In genomic region chr5:39774597-39774996, GRCh38 we compare ENCODE assay signal across 25 cellular contexts.
"Had no signal": no experiment of that assay in that cellular context is flagged by ENCODE, and none has a peak within 500 bp of the region (broad histone marks: within the 10 kb centered on the region; RNA-seq: fewer than 3 reads in every experiment).

No MANE protein-coding gene starts in this region.

- H3K36me3 ChIP-seq: right lobe of liver, transverse colon, uterus had no signal

- H3K27ac Mint-ChIP-seq: activated CD8-positive, alpha-beta T cell treated with anti-CD3 and anti-CD28 coated beads, Interleukin-2, amount 10 ng/mL, durations not matched to agents 7 days and 5 days; activated naive CD8-positive, alpha-beta T cell treated with anti-CD3 and anti-CD28 coated beads, Interleukin-2, amount 50 U/mL, for 24 hours; activated T-helper 1 cell treated with anti-CD3 and anti-CD28 coated beads, Interleukin-12 subunit alpha, Interleukin-12 subunit beta, Interleukin-2, Interleukin-4 antibody, amounts not matched to agents 30 ng/mL and 10 ng/mL and 1 ng/mL, durations not matched to agents 14 hours and 24 hours and 36 hours; memory B cell; nephron progenitor cell; stimulated activated naive B cell treated with anti-CD40 and anti-IgM and Interleukin-4, amounts not matched to agents 10 μg/mL and 1 μg/mL and 100 μg/mL, for 72 hours; T-helper 2 cell treated with Interferon-gamma antibody and Interleukin-4, amounts not matched to agents 5 μg/mL and 100 μg/mL, for 36 hours had no signal

- ATAC-seq: activated CD8-positive, alpha-beta T cell treated with anti-CD3 and anti-CD28 coated beads, Interleukin-2, amount 10 ng/mL, durations not matched to agents 7 days and 5 days; activated naive CD8-positive, alpha-beta T cell treated with anti-CD3 and anti-CD28 coated beads, Interleukin-2, amount 50 U/mL, for 24 hours; body of pancreas; right lobe of liver; stimulated activated naive B cell treated with anti-CD40 and anti-IgM and Interleukin-4, amounts not matched to agents 10 μg/mL and 1 μg/mL and 100 μg/mL, for 72 hours had no signal

- H3K27me3 ChIP-seq: body of pancreas, right lobe of liver, transverse colon, uterus had no signal

- H3K4me3 Mint-ChIP-seq: activated CD8-positive, alpha-beta T cell treated with anti-CD3 and anti-CD28 coated beads, Interleukin-2, amount 10 ng/mL, durations not matched to agents 7 days and 5 days; activated naive CD8-positive, alpha-beta T cell treated with anti-CD3 and anti-CD28 coated beads, Interleukin-2, amount 50 U/mL, for 24 hours; activated T-helper 1 cell treated with anti-CD3 and anti-CD28 coated beads, Interleukin-12 subunit alpha, Interleukin-12 subunit beta, Interleukin-2, Interleukin-4 antibody, amounts not matched to agents 30 ng/mL and 10 ng/mL and 1 ng/mL, durations not matched to agents 14 hours and 24 hours and 36 hours; memory B cell; nephron progenitor cell; stimulated activated naive B cell treated with anti-CD40 and anti-IgM and Interleukin-4, amounts not matched to agents 10 μg/mL and 1 μg/mL and 100 μg/mL, for 72 hours; T-helper 2 cell treated with Interferon-gamma antibody and Interleukin-4, amounts not matched to agents 5 μg/mL and 100 μg/mL, for 36 hours had no signal

- H3K36me3 Mint-ChIP-seq: memory B cell; stimulated activated naive B cell treated with anti-CD40 and anti-IgM and Interleukin-4, amounts not matched to agents 10 μg/mL and 1 μg/mL and 100 μg/mL, for 72 hours had no signal

- H3K4me1 ChIP-seq: body of pancreas, right lobe of liver, transverse colon, uterus had no signal

- FAIRE-seq: frontal cortex, islet of Langerhans had no signal

- H3K27ac ChIP-seq: body of pancreas, right lobe of liver, transverse colon, uterus, VCaP had no signal

- H3K9me3 Mint-ChIP-seq: activated naive CD8-positive, alpha-beta T cell treated with anti-CD3 and anti-CD28 coated beads, Interleukin-2, amount 50 U/mL, for 24 hours; activated T-helper 1 cell treated with anti-CD3 and anti-CD28 coated beads, Interleukin-12 subunit alpha, Interleukin-12 subunit beta, Interleukin-2, Interleukin-4 antibody, amounts not matched to agents 30 ng/mL and 10 ng/mL and 1 ng/mL, durations not matched to agents 14 hours and 24 hours and 36 hours; memory B cell; nephron progenitor cell; stimulated activated naive B cell treated with anti-CD40 and anti-IgM and Interleukin-4, amounts not matched to agents 10 μg/mL and 1 μg/mL and 100 μg/mL, for 72 hours; T-helper 2 cell treated with Interferon-gamma antibody and Interleukin-4, amounts not matched to agents 5 μg/mL and 100 μg/mL, for 36 hours had no signal

- H3K4me1 Mint-ChIP-seq: activated naive CD8-positive, alpha-beta T cell treated with anti-CD3 and anti-CD28 coated beads, Interleukin-2, amount 50 U/mL, for 24 hours; memory B cell; nephron progenitor cell; stimulated activated naive B cell treated with anti-CD40 and anti-IgM and Interleukin-4, amounts not matched to agents 10 μg/mL and 1 μg/mL and 100 μg/mL, for 72 hours had no signal

- DNase-seq: activated CD4-positive, alpha-beta T cell treated with anti-CD3 and anti-CD28 coated beads, Interleukin-2, amount 50 U/mL, for 1 hour; activated CD4-positive, CD25-positive, alpha-beta regulatory T cell treated with anti-CD3 and anti-CD28 coated beads, Interleukin-2, amount 50 U/mL, for 72 hours; activated CD8-positive, alpha-beta T cell treated with anti-CD3 and anti-CD28 coated beads, Interleukin-2, amount 10 ng/mL, durations not matched to agents 7 days and 5 days; activated gamma-delta T cell; activated naive CD4-positive, alpha-beta T cell treated with anti-CD3 and anti-CD28 coated beads, Interleukin-2, amount 50 U/mL, for 16 hours; activated naive CD8-positive, alpha-beta T cell treated with anti-CD3 and anti-CD28 coated beads, Interleukin-2, amount 50 U/mL, for 24 hours; body of pancreas; caudate nucleus; effector memory CD4-positive, alpha-beta T cell; head of caudate nucleus; nephron progenitor cell; nucleus accumbens; posterior cingulate gyrus; right lobe of liver; stimulated activated CD4-positive, alpha-beta T cell treated with anti-CD3 and anti-CD28 coated beads, Interleukin-2, amount 100 ng/mL, for 48 hours; stimulated activated CD8-positive, alpha-beta memory T cell treated with anti-CD3 and anti-CD28 coated beads, Interleukin-4, amount 100 ng/mL, for 48 hours; stimulated activated naive B cell treated with anti-CD40 and anti-IgM and Interleukin-4, amounts not matched to agents 10 μg/mL and 1 μg/mL and 100 μg/mL, for 72 hours; transverse colon; uterus had no signal

- H3K4me3 ChIP-seq: body of pancreas, right lobe of liver, transverse colon, uterus had no signal

- H3K9me3 ChIP-seq: body of pancreas, right lobe of liver, transverse colon, uterus had no signal
